ENCODE assay signal across 1 cellular context in the genomic region with DNA sequence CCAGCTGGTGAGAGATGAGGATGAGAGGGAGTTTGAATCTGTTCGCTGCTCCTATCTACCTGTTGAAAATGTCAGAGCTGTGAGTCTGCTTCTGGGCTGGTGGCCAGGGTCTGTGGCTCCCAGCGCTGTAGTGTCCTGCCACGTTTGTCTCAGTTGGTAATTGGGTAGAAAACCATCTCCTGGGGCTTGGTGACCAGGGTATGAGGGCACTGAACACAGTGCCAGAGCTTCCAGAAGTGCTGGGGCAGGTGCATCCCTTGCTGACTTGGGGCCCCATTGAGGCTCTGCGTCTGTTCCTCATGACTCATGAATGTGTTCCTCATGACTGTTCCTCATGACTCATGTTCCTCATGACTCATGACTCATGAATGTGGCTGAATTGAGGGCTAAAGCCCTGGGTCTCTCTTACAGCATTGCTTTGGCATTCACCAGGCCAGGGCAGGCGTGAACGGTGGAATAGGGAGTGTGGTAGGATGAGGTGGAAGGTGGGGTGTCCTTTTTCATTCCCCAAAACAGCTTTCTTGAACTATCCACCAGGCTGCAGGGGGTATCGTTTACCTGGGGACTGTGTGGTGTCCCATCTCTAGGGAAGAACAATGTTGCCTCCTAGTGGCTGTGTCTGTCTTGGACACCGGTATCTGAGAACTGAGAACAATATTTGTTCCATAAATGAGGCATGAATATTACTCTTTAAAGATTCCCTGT.
TF ChIP-seq lines count a peak whose summit lies in the region.

No MANE protein-coding gene starts in this region.

TF ChIP-seq in HepG2, 621 proteins besides CTCF, POLR2A, EP300 and RAD21 (continued from another document):
- TF ChIP-seq, protein P1, sequence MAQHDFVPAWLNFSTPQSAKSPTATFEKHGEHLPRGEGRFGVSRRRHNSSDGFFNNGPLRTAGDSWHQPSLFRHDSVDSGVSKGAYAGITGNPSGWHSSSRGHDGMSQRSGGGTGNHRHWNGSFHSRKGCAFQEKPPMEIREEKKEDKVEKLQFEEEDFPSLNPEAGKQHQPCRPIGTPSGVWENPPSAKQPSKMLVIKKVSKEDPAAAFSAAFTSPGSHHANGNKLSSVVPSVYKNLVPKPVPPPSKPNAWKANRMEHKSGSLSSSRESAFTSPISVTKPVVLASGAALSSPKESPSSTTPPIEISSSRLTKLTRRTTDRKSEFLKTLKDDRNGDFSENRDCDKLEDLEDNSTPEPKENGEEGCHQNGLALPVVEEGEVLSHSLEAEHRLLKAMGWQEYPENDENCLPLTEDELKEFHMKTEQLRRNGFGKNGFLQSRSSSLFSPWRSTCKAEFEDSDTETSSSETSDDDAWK (CRISPR knock-in tag; IDR thresholded peaks at IDR 0.05), result no peak
